8 cellular contexts compared by ENCODE assay signal in genomic region chr18:75210274-75211001, GRCh38. TPM values are rescaled to one million over a fixed set of nuclear protein-coding genes. Genes with fewer than 3 reads are reported as not detected.
A peak's percentile ranks its signal among the peaks of the same experiment; 100 is the strongest.
DNase-seq lines count a peak whose midpoint lies in the region; ATAC-seq, FAIRE-seq and TF ChIP-seq lines count a peak whose summit lies in the region.

Gene TSHZ1 (plus strand): TSS chr18:75210797. CDS start chr18:75211877, 1,080 bp downstream.

- H3K27me3 ChIP-seq in brain microvascular endothelial cell (replicated peaks), result no peaks in the 10 kb centered on the region

- FAIRE-seq in GM18507 (lab: Jason Lieb, UNC), result peak; percentile 95

- TF ChIP-seq CTCF in brain microvascular endothelial cell (IDR thresholded peaks at IDR 0.05; ENCODE audit: low read depth, low read length, missing control alignments), result no peak

- in situ Hi-C loops in brain microvascular endothelial cell (cut with HindIII; ENCODE audit: low pct_ligation_motif_present, low sequenced_read_pairs), result no loop called here

- peak; percentile 35 for ATAC-seq in HG02981 (IDR thresholded peaks at IDR 0.05; ENCODE audit: unreplicated experiment)

- no peaks in the 10 kb centered on the region for H3K36me3 ChIP-seq in brain microvascular endothelial cell (replicated peaks)

- DNase-seq in A172 (ENCODE audit: low spot score) (peak; percentile 57), GM18507 (ENCODE audit: extremely low spot score, insufficient read length, low read depth) (peak; percentile 63), NCI-H187 treated with DMSO at 0.1 percent for 48 hours (lab: John Stamatoyannopoulos, UW) (peak; percentile 79), brain microvascular endothelial cell (peak; percentile 81), hypothalamus (lab: John Stamatoyannopoulos, UW) (peak in 26 of 51 donors; percentile 20 to 86 (median 52)), renal cortical epithelial cell (ENCODE audit: low read depth) (peak; percentile 91)

- peak within 1 kb of the TSS; percentile 66 for H3K27ac ChIP-seq in brain microvascular endothelial cell

- intact Hi-C loops in T-helper 1 cell treated with Interleukin-12 subunit alpha and Interleukin-12 subunit beta and Interleukin-4 antibody, amounts not matched to agents 30 ng/mL and 1 ng/mL, for 36 hours (cut with micrococcal nuclease), result loop anchor here (1.0 to 10.0 kb wide), 14 partner anchors 37 to 1512 kb away; partner anchors contain the start of genes CYB5A, TIMM21 and ZNF407

- H3K4me3 ChIP-seq in brain microvascular endothelial cell (ENCODE audit: low read depth, low read length), result peak within 1 kb of the TSS; percentile 84

RNA-seq across cellular contexts. Expression of gene TSHZ1, which starts in this region (rescaled TPM):
- total RNA-seq in A172 (2014; rRNA removed; shearing (Covaris generic)), result 2.2 and 2.7 TPM in 2 replicates
- 14.9 and 15.5 TPM in 2 replicates for total RNA-seq in T-helper 1 cell treated with Interleukin-12 subunit alpha and Interleukin-12 subunit beta and Interleukin-4 antibody, amounts not matched to agents 30 ng/mL and 1 ng/mL, for 36 hours
- total RNA-seq in renal cortical epithelial cell, result 0.69 and 8.5 TPM in 2 replicates

Comparison
In these comparisons a context has a peak if more than half of its experiments do, and no peak if none do; other contexts are left out.
1. Peak in every context shown above with its lines: DNase-seq, ATAC-seq, H3K4me3 ChIP-seq and H3K27ac ChIP-seq.